11 cellular contexts compared by ENCODE assay signal in the genomic region with DNA sequence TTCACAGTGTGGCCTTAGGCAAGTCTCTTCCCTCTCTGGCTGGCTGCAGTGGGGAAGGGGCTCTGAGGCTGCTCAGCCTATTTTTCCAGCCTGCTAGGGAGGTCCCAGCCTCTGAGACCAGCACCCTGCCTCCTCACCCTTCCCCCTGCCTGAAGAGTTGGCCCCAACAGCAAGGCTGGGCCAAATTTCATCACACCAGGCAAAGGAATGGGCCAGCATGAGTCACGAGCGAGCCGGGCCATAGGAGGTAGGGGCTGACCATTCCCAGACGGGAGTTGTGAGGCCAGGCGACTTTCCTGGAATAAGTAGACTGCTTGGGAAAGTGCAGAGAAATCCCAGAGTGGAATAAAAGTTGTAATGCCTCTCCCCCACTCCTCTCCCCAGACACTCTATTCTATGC. TPM values are rescaled to one million over a fixed set of nuclear protein-coding genes. Genes with fewer than 3 reads are reported as not detected.
DNase-seq lines count a peak whose midpoint lies in the region; ATAC-seq and TF ChIP-seq lines count a peak whose summit lies in the region.
"Had no signal": no experiment of that assay in that cellular context is flagged by ENCODE, and none has a peak within 500 bp of the region (broad histone marks: within the 10 kb centered on the region; RNA-seq: fewer than 3 reads in every experiment).

No MANE protein-coding gene starts in this region.

- TF ChIP-seq CTCF in colonic mucosa (IDR thresholded peaks at IDR 0.05): no peak
- TF ChIP-seq CTCF in lung (IDR thresholded peaks at IDR 0.05; ENCODE audit: control extremely low read depth, extremely low read depth): no peak
- TF ChIP-seq CTCF in upper lobe of right lung (IDR thresholded peaks at IDR 0.05): no peak

- no peak overlapping the region for H3K27ac ChIP-seq in colonic mucosa
- H3K27ac ChIP-seq in lung (ENCODE audit: low read depth in 1 of 2, low read length in 1 of 2): peak overlapping the region in 1 of 2 donors; percentile 24
- no peak overlapping the region for H3K27ac ChIP-seq in upper lobe of right lung
- H3K27ac ChIP-seq: SJCRH30 had no signal

- peak; percentile 38 for ATAC-seq in lung (ENCODE audit: insufficient read depth, low FRiP score)
- peak; percentile 19 for ATAC-seq in upper lobe of right lung
- no peak for ATAC-seq in HG02763 (IDR thresholded peaks at IDR 0.05; ENCODE audit: unreplicated experiment)
- ATAC-seq: activated CD8-positive, alpha-beta memory T cell treated with anti-CD3 and anti-CD28 coated beads, Interleukin-2, amount 10 ng/mL, durations not matched to agents 7 days and 5 days had no signal

- DNase-seq in HS-5 (ENCODE audit: low read depth) (peak; percentile 71), colonic mucosa (peak; percentile 40), lung (ENCODE audit: low spot score) (no peak), upper lobe of right lung (no peak), NCI-H1436 treated with DMSO at 0.1 percent for 48 hours (lab: John Stamatoyannopoulos, UW) (no peak), NOMO-1 treated with dmso at 0.1 percent for 144 hours (lab: John Stamatoyannopoulos, UW; ENCODE audit: unreplicated experiment) (no peak)
- DNase-seq in activated CD4-positive, alpha-beta T cell treated with anti-CD3 and anti-CD28 coated beads, Interleukin-2, amount 50 U/mL, for 4 hours: no peak
- DNase-seq: activated CD8-positive, alpha-beta memory T cell treated with anti-CD3 and anti-CD28 coated beads, Interleukin-2, amount 10 ng/mL, durations not matched to agents 7 days and 5 days; NCI-H146; SJCRH30 had no signal

- H3K9me3 ChIP-seq in colonic mucosa (no peaks in the 10 kb centered on the region), lung (ENCODE audit: control insufficient read depth in 2 of 2, insufficient read depth in 1 of 2, low read length in 1 of 2) (no peaks in the 10 kb centered on the region), upper lobe of right lung (no peaks in the 10 kb centered on the region)
- H3K9me3 ChIP-seq: SJCRH30 had no signal

- H3K4me1 ChIP-seq in colonic mucosa: no peaks in the 10 kb centered on the region
- H3K4me1 ChIP-seq in lung (ENCODE audit: control insufficient read depth in 2 of 2, insufficient read depth in 2 of 2, low read length in 2 of 2): no peaks in the 10 kb centered on the region
- H3K4me1 ChIP-seq in upper lobe of right lung: peaks cover 10% of the 10 kb centered on the region
- H3K4me1 ChIP-seq: SJCRH30 had no signal

- peaks cover 3% of the 10 kb centered on the region for H3K27me3 ChIP-seq in colonic mucosa
- H3K27me3 ChIP-seq in lung (ENCODE audit: control insufficient read depth, insufficient read depth): no peaks in the 10 kb centered on the region
- H3K27me3 ChIP-seq in upper lobe of right lung: peaks cover 3% of the 10 kb centered on the region

- 73 to 86% methylated on average over 5 of the region's 5 CpGs for WGBS in lung, 2 donors

- no peak overlapping the region for H3K9ac ChIP-seq in colonic mucosa (ENCODE audit: low read depth in 2 of 2, low read length in 2 of 2)

- intact Hi-C loops in colonic mucosa (cut with DNase I): no loop called here
- intact Hi-C loops in upper lobe of right lung (cut with DNase I): no loop called here

- no peak overlapping the region for H3K4me3 ChIP-seq in colonic mucosa
- H3K4me3 ChIP-seq in lung: no peak overlapping the region
- no peak overlapping the region for H3K4me3 ChIP-seq in upper lobe of right lung
- H3K4me3 ChIP-seq: SJCRH30 had no signal

- H3K36me3 ChIP-seq in colonic mucosa (no peaks in the 10 kb centered on the region), lung (ENCODE audit: control insufficient read depth in 2 of 2, insufficient read depth in 2 of 2, low read length in 2 of 2) (no peaks in the 10 kb centered on the region), upper lobe of right lung (no peaks in the 10 kb centered on the region)
- H3K36me3 ChIP-seq: SJCRH30 had no signal

RNA-seq across cellular contexts. Expression of a gene that starts 5.7 kb away (rescaled TPM):
- total RNA-seq in colonic mucosa: 10 to 100 TPM; 10.5 to 24.1 TPM
- 10 to 100 TPM; 34.0 to 43.4 TPM for total RNA-seq in lung
- 1 to 10 TPM; 4.3 to 8.2 TPM for polyA plus RNA-seq in lung
- total RNA-seq in upper lobe of right lung: 32.9 TPM
- total RNA-seq: SJCRH30 had no signal

Comparison
In these comparisons a context has a peak if more than half of its experiments do, and no peak if none do; other contexts are left out.
1. DNase-seq: peak in HS-5 (single experiment) and colonic mucosa (single experiment); none in lung (single experiment), upper lobe of right lung (single experiment), activated CD4-positive, alpha-beta T cell treated with anti-CD3 and anti-CD28 coated beads, Interleukin-2, amount 50 U/mL, for 4 hours (0 of 2), NCI-H1436 treated with DMSO at 0.1 percent for 48 hours (single experiment) and NOMO-1 treated with dmso at 0.1 percent for 144 hours (single experiment).